16 cellular contexts compared by ENCODE assay signal in genomic region chr5:77355074-77355473, GRCh38.
DNase-seq lines count a peak whose midpoint lies in the region; ATAC-seq and TF ChIP-seq lines count a peak whose summit lies in the region.
"Had no signal": no experiment of that assay in that cellular context is flagged by ENCODE, and none has a peak within 500 bp of the region (broad histone marks: within the 10 kb centered on the region; RNA-seq: fewer than 3 reads in every experiment).

No MANE protein-coding gene starts in this region.

- DNase-seq in SIG-M5 treated with dmso at 0.1 percent for 504 hours (lab: John Stamatoyannopoulos, UW; ENCODE audit: unreplicated experiment), result peak; percentile 5
- no peak for DNase-seq in SIG-M5 (lab: John Stamatoyannopoulos, UW)
- DNase-seq in NCI-H69 (lab: John Stamatoyannopoulos, UW), result peak; percentile 66
- DNase-seq in activated B cell treated with CpG ODN at 0.5 μM for 24 hours, result no peak
- no peak for DNase-seq in thoracic aorta (ENCODE audit: low spot score)
- DNase-seq in epidermal melanocyte (ENCODE audit: insufficient read length, low spot score), result no peak
- no peak for DNase-seq in Right ventricle myocardium inferior (ENCODE audit: missing footprints)
- DNase-seq: Calu3, NCI-H1105, NCI-H187 treated with DMSO at 0.1 percent for 48 hours, NCI-H2227 treated with DMSO at 0.1 percent for 48 hours, NCI-H526 had no signal

- ATAC-seq in activated B cell treated with CpG ODN at 0.5 μM for 24 hours (ENCODE audit: low read depth) (peak; percentile 25), thoracic aorta (ENCODE audit: insufficient number of reproducible peaks, low FRiP score, low read depth) (no peak), esophagus mucosa (no peak), Right ventricle myocardium inferior (no peak)
- ATAC-seq: GM23338 had no signal

- no peaks in the 10 kb centered on the region for H3K36me3 Mint-ChIP-seq in activated B cell treated with CpG ODN at 0.5 μM for 24 hours (ENCODE audit: low read depth)
- H3K36me3 Mint-ChIP-seq: CD4-positive, CD25-positive, alpha-beta regulatory T cell had no signal

- peaks cover 15 to 53% of the 10 kb centered on the region in 2 donors for H3K4me1 ChIP-seq in thoracic aorta (ENCODE audit: control insufficient read depth in 1 of 2, low read depth in 2 of 2)

- POLR2A ChIA-PET in activated B cell treated with CpG ODN at 0.5 μM for 24 hours (lab: Charles Lee), result interaction anchor here (0.6 kb wide), 1 partner anchor 9 kb away, joined by 4 read pairs; no protein-coding TSS in a partner anchor

- no peaks in the 10 kb centered on the region for H3K27me3 ChIP-seq in thoracic aorta (replicated peaks; ENCODE audit: insufficient read depth)

- TF ChIP-seq CTCF in activated B cell treated with CpG ODN at 0.5 μM for 24 hours (IDR thresholded peaks at IDR 0.05) (no peak), thoracic aorta (IDR thresholded peaks at IDR 0.05) (no peak)

- no peak overlapping the region for H3K4me3 ChIP-seq in thoracic aorta
- H3K4me3 ChIP-seq: GM23338, SK-N-MC had no signal

- H3K4me1 Mint-ChIP-seq in activated B cell treated with CpG ODN at 0.5 μM for 24 hours, result peaks cover 10% of the 10 kb centered on the region

- peak overlapping the region; percentile 39 to 77 for H3K27ac ChIP-seq in thoracic aorta
- H3K27ac ChIP-seq: SK-N-MC had no signal

- no peak overlapping the region for H3K27ac Mint-ChIP-seq in activated B cell treated with CpG ODN at 0.5 μM for 24 hours
- H3K27ac Mint-ChIP-seq: GM23338 had no signal

- intact Hi-C loops in activated B cell treated with CpG ODN at 0.5 μM for 24 hours (cut with micrococcal nuclease) (loop anchor here (5.0 kb wide), 1 partner anchor 137 kb away; the partner anchor contains the start of gene WDR41), Right ventricle myocardium inferior (cut with DNase I) (no loop called here)

- H3K9me3 Mint-ChIP-seq in activated B cell treated with CpG ODN at 0.5 μM for 24 hours, result no peaks in the 10 kb centered on the region
- H3K9me3 Mint-ChIP-seq: CD4-positive, CD25-positive, alpha-beta regulatory T cell; GM23338 had no signal

- H3K4me3 Mint-ChIP-seq in activated B cell treated with CpG ODN at 0.5 μM for 24 hours, result no peak overlapping the region
- H3K4me3 Mint-ChIP-seq: CD4-positive, CD25-positive, alpha-beta regulatory T cell; GM23338 had no signal

- no peaks in the 10 kb centered on the region for H3K9me3 ChIP-seq in thoracic aorta

- no peaks in the 10 kb centered on the region for H3K36me3 ChIP-seq in thoracic aorta

- CTCF ChIA-PET in activated B cell treated with CpG ODN at 0.5 μM for 24 hours (lab: Charles Lee), result no interaction called here

- H3K27me3 Mint-ChIP-seq in activated B cell treated with CpG ODN at 0.5 μM for 24 hours, result no peaks in the 10 kb centered on the region

Comparison
In these comparisons a context has a peak if more than half of its experiments do, and no peak if none do; other contexts are left out.
1. DNase-seq: peak in SIG-M5 treated with dmso at 0.1 percent for 504 hours (single experiment) and NCI-H69 (single experiment); none in SIG-M5 (single experiment), activated B cell treated with CpG ODN at 0.5 μM for 24 hours (single experiment), thoracic aorta (single experiment), epidermal melanocyte (single experiment) and Right ventricle myocardium inferior (single experiment).